ENCODE assay signal across 16 cellular contexts in genomic region chr3:172591171-172591605, GRCh38.
DNase-seq lines count a peak whose midpoint lies in the region; ATAC-seq lines count a peak whose summit lies in the region.
"Had no signal": no experiment of that assay in that cellular context is flagged by ENCODE, and none has a peak within 500 bp of the region (broad histone marks: within the 10 kb centered on the region; RNA-seq: fewer than 3 reads in every experiment).

No MANE protein-coding gene starts in this region.

- peak overlapping the region in 2 of 3 donors; percentile 62 to 74 for H3K27ac Mint-ChIP-seq in CD4-positive, CD25-positive, alpha-beta regulatory T cell
- peak overlapping the region; percentile 8 to 87 for H3K27ac Mint-ChIP-seq in activated naive CD4-positive, alpha-beta T cell treated with anti-CD3 and anti-CD28 coated beads, Interleukin-2, amount 50 U/mL, for 72 hours
- H3K27ac Mint-ChIP-seq in naive thymus-derived CD4-positive, alpha-beta T cell = peak overlapping the region; percentile 52 to 94 (median 84)
- H3K27ac Mint-ChIP-seq: B cell, progenitor cell of endocrine pancreas had no signal

- POLR2A ChIA-PET in naive thymus-derived CD4-positive, alpha-beta T cell (lab: Charles Lee) = interaction anchor here (0.9 to 2.4 kb wide), 2 partner anchors 8 to 68 kb away, joined by 5 to 6 read pairs; partner anchors contain the start of gene TNFSF10

- peak overlapping the region in 3 of 4 donors; percentile 11 to 64 (median 20) for H3K4me3 Mint-ChIP-seq in CD4-positive, CD25-positive, alpha-beta regulatory T cell
- peak overlapping the region in 9 of 10 donors; percentile 4 to 91 (median 50) for H3K4me3 Mint-ChIP-seq in naive thymus-derived CD4-positive, alpha-beta T cell
- H3K4me3 Mint-ChIP-seq: B cell had no signal

- no peaks in the 10 kb centered on the region for H3K27me3 ChIP-seq in CD4-positive, CD25-positive, alpha-beta regulatory T cell (ENCODE audit: control insufficient read depth, insufficient read depth, low read length)
- H3K27me3 ChIP-seq in naive thymus-derived CD4-positive, alpha-beta T cell (ENCODE audit: control insufficient read depth in 2 of 2, insufficient read depth in 2 of 2, low read length in 2 of 2) = no peaks in the 10 kb centered on the region

- H3K36me3 Mint-ChIP-seq in CD4-positive, CD25-positive, alpha-beta regulatory T cell = peaks cover 7% of the 10 kb centered on the region
- peaks cover 31 to 42% of the 10 kb centered on the region in 2 donors for H3K36me3 Mint-ChIP-seq in activated naive CD4-positive, alpha-beta T cell treated with anti-CD3 and anti-CD28 coated beads, Interleukin-2, amount 50 U/mL, for 72 hours
- H3K36me3 Mint-ChIP-seq in naive thymus-derived CD4-positive, alpha-beta T cell = peaks cover 0 to 38% (median 16%) of the 10 kb centered on the region in 5 donors

- intact Hi-C loops in naive thymus-derived CD4-positive, alpha-beta T cell (cut with micrococcal nuclease) = loop anchor here (10.0 kb wide), 3 partner anchors 486 to 1716 kb away; partner anchors contain the start of genes EIF5A2 (in 1 of the 2) and RPL22L1 (in 1 of the 2)

- H3K4me1 Mint-ChIP-seq in CD4-positive, CD25-positive, alpha-beta regulatory T cell = peaks cover 24 to 60% (median 43%) of the 10 kb centered on the region in 4 donors
- H3K4me1 Mint-ChIP-seq in naive thymus-derived CD4-positive, alpha-beta T cell = peaks cover 53 to 90% (median 87%) of the 10 kb centered on the region in 7 donors

- H3K9me3 Mint-ChIP-seq in CD4-positive, CD25-positive, alpha-beta regulatory T cell = peaks cover 0 to 6% (median 0%) of the 10 kb centered on the region in 7 donors
- peaks cover 14 to 19% of the 10 kb centered on the region in 2 donors for H3K9me3 Mint-ChIP-seq in activated naive CD4-positive, alpha-beta T cell treated with anti-CD3 and anti-CD28 coated beads, Interleukin-2, amount 50 U/mL, for 72 hours
- H3K9me3 Mint-ChIP-seq in naive thymus-derived CD4-positive, alpha-beta T cell = peaks cover 0 to 27% (median 11%) of the 10 kb centered on the region in 11 donors

- H3K4me1 ChIP-seq in CD4-positive, CD25-positive, alpha-beta regulatory T cell (ENCODE audit: control insufficient read depth, insufficient read depth, low read length, poor library complexity, severe bottlenecking) = peaks cover 33% of the 10 kb centered on the region
- peaks cover 42 to 45% of the 10 kb centered on the region in 2 donors for H3K4me1 ChIP-seq in naive thymus-derived CD4-positive, alpha-beta T cell (ENCODE audit: control insufficient read depth in 2 of 2, insufficient read depth in 2 of 2, low read length in 2 of 2)

- H3K4me3 ChIP-seq in CD4-positive, CD25-positive, alpha-beta regulatory T cell (ENCODE audit: low read depth, low read length) = peak overlapping the region; percentile 18
- no peak overlapping the region for H3K4me3 ChIP-seq in Jurkat, Clone E6-1 (ENCODE audit: low read length)
- H3K4me3 ChIP-seq in naive thymus-derived CD4-positive, alpha-beta T cell (ENCODE audit: low read length) = peak overlapping the region; percentile 43

- H3K27me3 Mint-ChIP-seq in CD4-positive, CD25-positive, alpha-beta regulatory T cell = no peaks in the 10 kb centered on the region
- no peaks in the 10 kb centered on the region for H3K27me3 Mint-ChIP-seq in naive thymus-derived CD4-positive, alpha-beta T cell
- H3K27me3 Mint-ChIP-seq: B cell had no signal

- H3K27ac ChIP-seq in CD4-positive, CD25-positive, alpha-beta regulatory T cell (ENCODE audit: insufficient read depth, low read length, poor library complexity, severe bottlenecking) = no peak overlapping the region
- peak overlapping the region; percentile 56 for H3K27ac ChIP-seq in naive thymus-derived CD4-positive, alpha-beta T cell (ENCODE audit: low read depth, low read length)

- no peaks in the 10 kb centered on the region for H3K36me3 ChIP-seq in CD4-positive, CD25-positive, alpha-beta regulatory T cell (ENCODE audit: control insufficient read depth, insufficient read depth, low read length)
- H3K36me3 ChIP-seq in naive thymus-derived CD4-positive, alpha-beta T cell (ENCODE audit: control insufficient read depth in 2 of 3, insufficient read depth in 3 of 3, low read length in 3 of 3) = no peaks in the 10 kb centered on the region

- no peak for DNase-seq in CD4-positive, CD25-positive, alpha-beta regulatory T cell
- peak; percentile 72 for DNase-seq in Jurkat, Clone E6-1 (ENCODE audit: low read depth, low spot score)
- no peak for DNase-seq in activated naive CD4-positive, alpha-beta T cell treated with anti-CD3 and anti-CD28 coated beads, Interleukin-2, amount 50 U/mL, for 72 hours (ENCODE audit: low spot score in 2 of 2)
- DNase-seq in naive thymus-derived CD4-positive, alpha-beta T cell = no peak
- DNase-seq in left lobe of liver (ENCODE audit: low spot score) (no peak), HT-29 (ENCODE audit: low spot score) (no peak)
- DNase-seq: activated CD4-positive, alpha-beta T cell treated with anti-CD3 and anti-CD28 coated beads, Interleukin-2, amount 50 U/mL, for 1 hour; activated gamma-delta T cell treated with Interleukin-2 at 50 U/mL for 16 hours; DMS79; foreskin melanocyte; Kasumi-1; NCI-H2171; RPMI8226 had no signal

- no peak for ATAC-seq in CD4-positive, CD25-positive, alpha-beta regulatory T cell (ENCODE audit: low read depth in 2 of 2)
- ATAC-seq in activated naive CD4-positive, alpha-beta T cell treated with anti-CD3 and anti-CD28 coated beads, Interleukin-2, amount 50 U/mL, for 72 hours = no peak
- no peak for ATAC-seq in naive thymus-derived CD4-positive, alpha-beta T cell
- no peak for ATAC-seq in HG02981 (IDR thresholded peaks at IDR 0.05; ENCODE audit: unreplicated experiment)
- ATAC-seq in left lobe of liver = no peak

- CTCF ChIA-PET in naive thymus-derived CD4-positive, alpha-beta T cell (lab: Charles Lee) = interaction anchor here (1.6 kb wide), 1 partner anchor 130 kb away, joined by 3 read pairs; no protein-coding TSS in a partner anchor

- no peaks in the 10 kb centered on the region for H3K9me3 ChIP-seq in CD4-positive, CD25-positive, alpha-beta regulatory T cell (ENCODE audit: control insufficient read depth in 2 of 2, low read length in 2 of 2)
- H3K9me3 ChIP-seq in naive thymus-derived CD4-positive, alpha-beta T cell (ENCODE audit: control insufficient read depth in 2 of 3, low read length in 3 of 3) = no peaks in the 10 kb centered on the region
